18 cellular contexts compared by ENCODE assay signal in the genomic region with DNA sequence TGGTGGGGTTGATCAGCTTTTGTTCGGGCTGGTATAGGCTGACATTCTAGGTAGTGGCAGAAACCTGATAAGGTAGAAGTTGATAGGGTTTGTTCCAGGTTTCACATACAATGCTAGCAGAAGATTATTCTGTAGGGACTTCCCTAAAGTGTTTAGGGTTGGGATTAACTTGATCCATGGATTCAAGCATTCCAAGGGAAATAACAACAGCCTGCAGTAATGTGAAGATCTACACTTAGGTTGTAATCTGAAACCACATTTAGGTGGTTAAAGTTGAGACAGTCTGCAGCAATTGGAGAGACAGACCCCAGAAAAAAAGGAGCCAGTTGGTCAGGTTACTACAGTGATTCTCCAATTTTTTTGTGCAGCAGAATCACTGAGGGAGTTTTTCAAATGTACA. TPM values are rescaled to one million over a fixed set of nuclear protein-coding genes. Genes with fewer than 3 reads are reported as not detected.
"Had no signal": no experiment of that assay in that cellular context is flagged by ENCODE, and none has a peak within 500 bp of the region (broad histone marks: within the 10 kb centered on the region; RNA-seq: fewer than 3 reads in every experiment).

No MANE protein-coding gene starts in this region.

- H3K27ac ChIP-seq: upper lobe of left lung had no signal

- DNase-seq: activated CD4-positive, alpha-beta T cell treated with anti-CD3 and anti-CD28 coated beads, Interleukin-2, amount 10 ng/mL, durations not matched to agents 7 days and 5 days; activated CD4-positive, CD25-positive, alpha-beta regulatory T cell; activated T-cell treated with anti-CD3 and anti-CD28 coated beads, Interleukin-2, amount 50 U/mL, for 1 hour; cerebellar nuclear complex; hypothalamus; immature natural killer cell; left colon; mucosa of descending colon; naive thymus-derived CD8-positive, alpha-beta T cell; nucleus accumbens; stimulated activated CD4-positive, alpha-beta T cell treated with anti-CD3 and anti-CD28 coated beads, Interleukin-12 subunit alpha, Interleukin-12 subunit beta, amount 100 ng/mL, for 4 hours; stimulated activated naive CD4-positive, alpha-beta T cell; substantia nigra; T-helper 17 cell; upper lobe of left lung had no signal

- H3K36me3 Mint-ChIP-seq: activated naive CD4-positive, alpha-beta T cell treated with anti-CD3 and anti-CD28 coated beads, Interleukin-2, amount 50 U/mL, for 24 hours; immature natural killer cell; naive thymus-derived CD8-positive, alpha-beta T cell had no signal

- H3K36me3 ChIP-seq: upper lobe of left lung had no signal

- ATAC-seq: esophagus mucosa; left colon; mucosa of descending colon; naive thymus-derived CD8-positive, alpha-beta T cell; sciatic nerve; T-helper 17 cell had no signal

- H3K4me3 ChIP-seq: mucosa of descending colon, upper lobe of left lung had no signal

- H3K27ac Mint-ChIP-seq: activated CD4-positive, alpha-beta T cell treated with anti-CD3 and anti-CD28 coated beads, Interleukin-2, amount 10 ng/mL, durations not matched to agents 7 days and 5 days; activated naive CD4-positive, alpha-beta T cell treated with anti-CD3 and anti-CD28 coated beads, Interleukin-2, amount 50 U/mL, for 24 hours; immature natural killer cell; naive thymus-derived CD8-positive, alpha-beta T cell; T-helper 17 cell had no signal

- H3K9me3 Mint-ChIP-seq: activated CD4-positive, alpha-beta T cell treated with anti-CD3 and anti-CD28 coated beads, Interleukin-2, amount 10 ng/mL, durations not matched to agents 7 days and 5 days; activated naive CD4-positive, alpha-beta T cell treated with anti-CD3 and anti-CD28 coated beads, Interleukin-2, amount 50 U/mL, for 24 hours; immature natural killer cell; naive thymus-derived CD8-positive, alpha-beta T cell had no signal

- H3K4me1 Mint-ChIP-seq: activated CD4-positive, alpha-beta T cell treated with anti-CD3 and anti-CD28 coated beads, Interleukin-2, amount 10 ng/mL, durations not matched to agents 7 days and 5 days; activated naive CD4-positive, alpha-beta T cell treated with anti-CD3 and anti-CD28 coated beads, Interleukin-2, amount 50 U/mL, for 24 hours; immature natural killer cell; naive thymus-derived CD8-positive, alpha-beta T cell; T-helper 17 cell had no signal

- H3K4me3 Mint-ChIP-seq: activated CD4-positive, alpha-beta T cell treated with anti-CD3 and anti-CD28 coated beads, Interleukin-2, amount 10 ng/mL, durations not matched to agents 7 days and 5 days; activated naive CD4-positive, alpha-beta T cell treated with anti-CD3 and anti-CD28 coated beads, Interleukin-2, amount 50 U/mL, for 24 hours; immature natural killer cell; naive thymus-derived CD8-positive, alpha-beta T cell; T-helper 17 cell had no signal

- H3K9me3 ChIP-seq: mucosa of descending colon, upper lobe of left lung had no signal

- H3K27me3 ChIP-seq: upper lobe of left lung had no signal

- H3K27me3 Mint-ChIP-seq: activated CD4-positive, alpha-beta T cell treated with anti-CD3 and anti-CD28 coated beads, Interleukin-2, amount 10 ng/mL, durations not matched to agents 7 days and 5 days; activated naive CD4-positive, alpha-beta T cell treated with anti-CD3 and anti-CD28 coated beads, Interleukin-2, amount 50 U/mL, for 24 hours; naive thymus-derived CD8-positive, alpha-beta T cell; T-helper 17 cell had no signal

- H3K4me1 ChIP-seq: upper lobe of left lung had no signal

RNA-seq across cellular contexts. Expression of gene GJA1, which starts 56.1 kb away (rescaled TPM):
- total RNA-seq: activated CD4-positive, alpha-beta T cell treated with anti-CD3 and anti-CD28 coated beads, Interleukin-2, amount 10 ng/mL, durations not matched to agents 7 days and 5 days; naive thymus-derived CD8-positive, alpha-beta T cell had no signal
- polyA plus RNA-seq: immature natural killer cell; naive thymus-derived CD8-positive, alpha-beta T cell had no signal
